Comparison of ENCODE assay signal across 14 cellular contexts in the genomic region with DNA sequence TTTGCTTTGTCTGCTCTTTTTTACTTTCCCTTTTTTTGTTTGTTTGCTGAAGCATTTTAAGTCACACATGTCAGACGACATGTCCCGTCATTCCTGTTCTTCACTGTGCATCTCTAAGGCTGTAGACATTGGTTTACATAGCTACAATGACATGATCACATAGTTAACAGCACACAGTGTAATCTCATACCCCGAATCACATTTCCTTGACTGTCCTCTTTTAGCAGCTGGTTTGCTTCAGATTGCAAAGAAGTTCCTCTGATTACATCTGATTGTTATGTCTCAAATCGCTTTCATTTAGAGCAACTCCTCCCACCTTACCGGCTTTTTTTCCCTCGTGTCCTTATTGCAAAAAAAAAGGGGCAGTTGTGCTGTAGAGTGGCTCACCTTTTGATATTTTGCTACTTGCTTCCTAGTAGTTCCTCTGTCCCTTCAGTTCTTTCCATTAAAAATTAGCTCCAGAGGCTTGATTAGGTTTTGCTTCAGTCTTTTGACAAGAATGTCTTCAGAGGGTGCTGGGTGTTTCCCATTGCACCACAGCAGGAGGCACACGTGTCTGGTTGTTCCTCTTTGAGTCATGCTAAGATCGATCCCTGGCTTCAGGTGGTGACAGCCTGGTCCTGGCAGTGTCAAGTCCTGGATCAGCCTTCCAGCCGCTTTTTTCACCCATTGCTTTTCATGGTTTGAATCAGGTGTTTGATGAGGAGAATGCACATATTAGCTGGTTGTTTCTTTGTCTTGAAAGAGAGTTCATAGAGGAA. TPM values are rescaled to one million over a fixed set of nuclear protein-coding genes. Genes with fewer than 3 reads are reported as not detected.
A peak's percentile ranks its signal among the peaks of the same experiment; 100 is the strongest.
DNase-seq lines count a peak whose midpoint lies in the region; ATAC-seq, FAIRE-seq and TF ChIP-seq lines count a peak whose summit lies in the region.
"Had no signal": no experiment of that assay in that cellular context is flagged by ENCODE, and none has a peak within 500 bp of the region (broad histone marks: within the 10 kb centered on the region; RNA-seq: fewer than 3 reads in every experiment).

No MANE protein-coding gene starts in this region.

- no peak overlapping the region for H3K4me3 ChIP-seq in astrocyte (ENCODE audit: insufficient read depth, low read depth, low read length)
- no peak overlapping the region for H3K4me3 ChIP-seq in upper lobe of left lung
- H3K4me3 ChIP-seq: adrenal gland, sigmoid colon had no signal

- H3K4me1 ChIP-seq in astrocyte (ENCODE audit: insufficient read depth, low read length) (no peaks in the 10 kb centered on the region), upper lobe of left lung (peaks cover 4 to 44% (median 13%) of the 10 kb centered on the region in 4 donors)
- H3K4me1 ChIP-seq: sigmoid colon had no signal

- DNase-seq in NCI-H2171 treated with DMSO at 0.1 percent for 48 hours (lab: John Stamatoyannopoulos, UW) (peak; percentile 49), NCI-H2171 (lab: John Stamatoyannopoulos, UW) (no peak), LHCN-M2 (ENCODE audit: low read depth) (peak; percentile 23), astrocyte (ENCODE audit: low read depth) (peak; percentile 14), nephron progenitor cell (no peak), upper lobe of left lung (no peak), NK-92 (lab: John Stamatoyannopoulos, UW; ENCODE audit: unreplicated experiment) (no peak)
- DNase-seq: NCI-H524; sigmoid colon; stimulated activated CD8-positive, alpha-beta memory T cell treated with anti-CD3 and anti-CD28 coated beads, Interleukin-4, amount 100 ng/mL, for 48 hours had no signal

- peaks cover 17% of the 10 kb centered on the region for H3K36me3 ChIP-seq in astrocyte (ENCODE audit: insufficient read depth, low read length)
- H3K36me3 ChIP-seq in upper lobe of left lung: peaks cover 14 to 48% (median 19%) of the 10 kb centered on the region in 4 donors

- H3K4me2 ChIP-seq in astrocyte (ENCODE audit: low read length): no peak overlapping the region

- H3K4me3 Mint-ChIP-seq in astrocyte (ENCODE audit: unreplicated experiment) (no peak overlapping the region), nephron progenitor cell (no peak overlapping the region)

- H3K9me3 ChIP-seq in astrocyte (ENCODE audit: insufficient read depth, low read depth, low read length): no peaks in the 10 kb centered on the region
- H3K9me3 ChIP-seq in upper lobe of left lung: no peaks in the 10 kb centered on the region
- H3K9me3 ChIP-seq: adrenal gland, sigmoid colon had no signal

- peaks cover 12% of the 10 kb centered on the region for H3K79me2 ChIP-seq in astrocyte (ENCODE audit: insufficient read depth, low read length)

- FAIRE-seq in astrocyte (lab: Jason Lieb, UNC): no peak
- FAIRE-seq: A204.1, G401.6 had no signal

- 50 to 51% methylated on average over 9 of the region's 9 CpGs for WGBS in upper lobe of left lung, 2 donors

- no peak for TF ChIP-seq EP300 in upper lobe of left lung (IDR thresholded peaks at IDR 0.05)

- no peak overlapping the region for H3K27ac ChIP-seq in astrocyte (ENCODE audit: low read depth, low read length)
- H3K27ac ChIP-seq in upper lobe of left lung: no peak overlapping the region
- H3K27ac ChIP-seq: adrenal gland, sigmoid colon had no signal

- H3K36me3 Mint-ChIP-seq in astrocyte (ENCODE audit: low read depth, unreplicated experiment): peaks cover 15% of the 10 kb centered on the region
- peaks cover 48% of the 10 kb centered on the region for H3K36me3 Mint-ChIP-seq in nephron progenitor cell (ENCODE audit: low read depth)

- TF ChIP-seq POLR2A in upper lobe of left lung (IDR thresholded peaks at IDR 0.05): no peak

- H4K20me1 ChIP-seq in astrocyte (ENCODE audit: insufficient read depth, low read length): peaks cover 44% of the 10 kb centered on the region

- ATAC-seq in upper lobe of left lung (ENCODE audit: low FRiP score in 2 of 2) (no peak), HG03565 (IDR thresholded peaks at IDR 0.05; ENCODE audit: unreplicated experiment) (no peak)

- no peaks in the 10 kb centered on the region for H3K27me3 ChIP-seq in astrocyte (ENCODE audit: insufficient read depth, low read length)
- no peaks in the 10 kb centered on the region for H3K27me3 ChIP-seq in upper lobe of left lung
- H3K27me3 ChIP-seq: adrenal gland, sigmoid colon had no signal

- TF ChIP-seq CTCF in astrocyte (IDR thresholded peaks at IDR 0.05; ENCODE audit: insufficient read depth, low read depth, low read length) (no peak), nephron progenitor cell (IDR thresholded peaks at IDR 0.05) (no peak), upper lobe of left lung (IDR thresholded peaks at IDR 0.05) (no peak)

- H3K4me1 Mint-ChIP-seq in astrocyte (ENCODE audit: low read depth, unreplicated experiment): peaks cover 17% of the 10 kb centered on the region
- H3K4me1 Mint-ChIP-seq in nephron progenitor cell: peaks cover 34% of the 10 kb centered on the region

- no peak overlapping the region for H3K9ac ChIP-seq in astrocyte (ENCODE audit: low read length)

- no peak overlapping the region for H2AFZ ChIP-seq in astrocyte (ENCODE audit: low read depth, low read length)

- no peaks in the 10 kb centered on the region for H3K27me3 Mint-ChIP-seq in astrocyte (ENCODE audit: low read depth, unreplicated experiment)
- H3K27me3 Mint-ChIP-seq in nephron progenitor cell (ENCODE audit: low read depth, poor library complexity): no peaks in the 10 kb centered on the region

- no peaks in the 10 kb centered on the region for H3K9me3 Mint-ChIP-seq in astrocyte (ENCODE audit: unreplicated experiment)
- H3K9me3 Mint-ChIP-seq in nephron progenitor cell: no peaks in the 10 kb centered on the region

- H3K27ac Mint-ChIP-seq in astrocyte (ENCODE audit: unreplicated experiment) (no peak overlapping the region), nephron progenitor cell (peak overlapping the region; percentile 28)

RNA-seq across cellular contexts. Expression of gene ZNF664, which starts 35.0 kb away (rescaled TPM):
- 32.5 and 43.2 TPM in 2 replicates for total RNA-seq in LHCN-M2 (2014; rRNA removed)
- 20.4 TPM for polyA plus RNA-seq in LHCN-M2 (2012)
- total RNA-seq in astrocyte: 67.3 and 67.6 TPM in 2 replicates
- 100 to 1,000 TPM in 2 of 6 donors, 10 to 100 TPM in 4; 49.1 to 112 (median 91.8) TPM for total RNA-seq in upper lobe of left lung

RNA-seq across cellular contexts. Expression of gene CCDC92, which starts 35.4 kb away (rescaled TPM):
- total RNA-seq in LHCN-M2 (2014; rRNA removed) (10.3 and 16.4 TPM in 2 replicates), astrocyte (38.9 and 39.8 TPM in 2 replicates), upper lobe of left lung (10 to 100 TPM; 33.8 to 48.9 (median 43.7) TPM)
- polyA plus RNA-seq in LHCN-M2 (2012): 39.6 TPM

Comparison
In these comparisons a context has a peak if more than half of its experiments do, and no peak if none do; other contexts are left out.
1. DNase-seq: peak in NCI-H2171 treated with DMSO at 0.1 percent for 48 hours (single experiment), LHCN-M2 (single experiment) and astrocyte (single experiment); none in NCI-H2171 (single experiment), nephron progenitor cell (single experiment), upper lobe of left lung (0 of 2) and NK-92 (single experiment).